ENCODE assay signal across 8 cellular contexts in genomic region chr13:27792393-27793218, GRCh38. TPM values are rescaled to one million over a fixed set of nuclear protein-coding genes. Genes with fewer than 3 reads are reported as not detected.
DNase-seq lines count a peak whose midpoint lies in the region; ATAC-seq and TF ChIP-seq lines count a peak whose summit lies in the region.

TSS of gene GSX1 (plus strand) at chr13:27792483. CDS start at chr13:27792691, 208 bp downstream.

- no peaks in the 10 kb centered on the region for H3K9me3 Mint-ChIP-seq in activated naive CD8-positive, alpha-beta T cell treated with anti-CD3 and anti-CD28 coated beads, Interleukin-2, amount 50 U/mL, for 24 hours
- no peaks in the 10 kb centered on the region for H3K9me3 Mint-ChIP-seq in progenitor cell of endocrine pancreas (ENCODE audit: low read depth)

- no peak for TF ChIP-seq CTCF in progenitor cell of endocrine pancreas (IDR thresholded peaks at IDR 0.05; ENCODE audit: unreplicated experiment)

- peak within 1 kb of the TSS; percentile 76 for H3K4me3 Mint-ChIP-seq in activated naive CD8-positive, alpha-beta T cell treated with anti-CD3 and anti-CD28 coated beads, Interleukin-2, amount 50 U/mL, for 24 hours
- no peak within 1 kb of the TSS for H3K4me3 Mint-ChIP-seq in progenitor cell of endocrine pancreas (ENCODE audit: low read depth)

- H3K27me3 Mint-ChIP-seq in activated naive CD8-positive, alpha-beta T cell treated with anti-CD3 and anti-CD28 coated beads, Interleukin-2, amount 50 U/mL, for 24 hours: peaks cover 86% of the 10 kb centered on the region
- peaks cover 89% of the 10 kb centered on the region for H3K27me3 Mint-ChIP-seq in progenitor cell of endocrine pancreas

- peaks cover 32% of the 10 kb centered on the region for H3K4me1 Mint-ChIP-seq in activated naive CD8-positive, alpha-beta T cell treated with anti-CD3 and anti-CD28 coated beads, Interleukin-2, amount 50 U/mL, for 24 hours
- H3K4me1 Mint-ChIP-seq in progenitor cell of endocrine pancreas (ENCODE audit: low read depth): peaks cover 10% of the 10 kb centered on the region

- no peaks in the 10 kb centered on the region for H3K36me3 Mint-ChIP-seq in activated naive CD8-positive, alpha-beta T cell treated with anti-CD3 and anti-CD28 coated beads, Interleukin-2, amount 50 U/mL, for 24 hours (ENCODE audit: low read depth)
- H3K36me3 Mint-ChIP-seq in progenitor cell of endocrine pancreas (ENCODE audit: insufficient read depth): no peaks in the 10 kb centered on the region

- ATAC-seq in activated naive CD8-positive, alpha-beta T cell treated with anti-CD3 and anti-CD28 coated beads, Interleukin-2, amount 50 U/mL, for 24 hours: peak; percentile 75
- ATAC-seq in left cardiac atrium: peak; percentile 96
- no peak for ATAC-seq in GM18517 (IDR thresholded peaks at IDR 0.05; ENCODE audit: unreplicated experiment)

- H3K27ac Mint-ChIP-seq in activated naive CD8-positive, alpha-beta T cell treated with anti-CD3 and anti-CD28 coated beads, Interleukin-2, amount 50 U/mL, for 24 hours: no peak within 1 kb of the TSS
- peak within 1 kb of the TSS; percentile 59 for H3K27ac Mint-ChIP-seq in progenitor cell of endocrine pancreas

- DNase-seq in EH (ENCODE audit: low read depth): peak; percentile 69
- peak; percentile 46 for DNase-seq in NCI-H526 treated with DMSO at 0.1 percent for 48 hours (lab: John Stamatoyannopoulos, UW)
- DNase-seq in activated naive CD8-positive, alpha-beta T cell treated with anti-CD3 and anti-CD28 coated beads, Interleukin-2, amount 50 U/mL, for 24 hours: peak; percentile 54
- peak; percentile 75 for DNase-seq in left cardiac atrium
- DNase-seq in progenitor cell of endocrine pancreas (ENCODE audit: low spot score, unreplicated experiment): peak; percentile 85
- no peak for DNase-seq in SW 1271 (lab: John Stamatoyannopoulos, UW)
- DNase-seq in NCI-H82 treated with DMSO at 0.1 percent for 48 hours (lab: John Stamatoyannopoulos, UW; ENCODE audit: unreplicated experiment): no peak

- intact Hi-C loops in left cardiac atrium (cut with DNase I): no loop called here

RNA-seq across cellular contexts. Expression of gene GSX1, which starts in this region (rescaled TPM):
- total RNA-seq in left cardiac atrium: not detected
- total RNA-seq in progenitor cell of endocrine pancreas: not detected in 2 replicates

Comparison
In these comparisons a context has a peak if more than half of its experiments do, and no peak if none do; other contexts are left out.
1. Peak in DNase-seq and ATAC-seq in left cardiac atrium; RNA of the gene not detected or under 1 TPM.
2. Peak in DNase-seq in progenitor cell of endocrine pancreas; RNA of the gene not detected or under 1 TPM.
3. DNase-seq: peak in EH (single experiment), NCI-H526 treated with DMSO at 0.1 percent for 48 hours (single experiment) and activated naive CD8-positive, alpha-beta T cell treated with anti-CD3 and anti-CD28 coated beads, Interleukin-2, amount 50 U/mL, for 24 hours (single experiment); none in SW 1271 (0 of 2) and NCI-H82 treated with DMSO at 0.1 percent for 48 hours (single experiment).